8 cellular contexts compared by ENCODE assay signal in the genomic region with DNA sequence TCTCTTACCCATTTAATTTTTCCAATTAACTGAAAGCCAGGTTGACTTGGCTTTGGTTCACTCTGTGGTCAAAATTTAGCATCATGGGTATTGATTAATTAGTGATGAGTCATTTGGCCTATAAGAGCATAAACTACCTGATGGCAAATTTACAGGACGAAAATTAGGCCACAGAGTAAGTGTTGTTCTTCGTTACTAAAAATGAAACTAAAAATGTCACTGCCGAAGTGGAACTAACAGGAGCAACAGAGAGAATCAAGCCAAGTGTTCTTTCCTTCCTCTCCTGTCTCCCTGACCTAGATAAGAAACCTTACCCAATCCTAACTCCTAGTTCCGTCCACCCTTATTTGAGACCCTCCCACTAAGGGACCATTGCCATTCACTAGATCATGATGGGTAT.
A peak's percentile ranks its signal among the peaks of the same experiment; 100 is the strongest.
DNase-seq lines count a peak whose midpoint lies in the region; ATAC-seq and TF ChIP-seq lines count a peak whose summit lies in the region.

No MANE protein-coding gene starts in this region.

- peaks cover 25 to 38% (median 36%) of the 10 kb centered on the region in 3 donors for H3K4me1 Mint-ChIP-seq in CD8-positive, alpha-beta memory T cell
- peaks cover 6% of the 10 kb centered on the region for H3K4me1 Mint-ChIP-seq in activated naive CD8-positive, alpha-beta T cell treated with anti-CD3 and anti-CD28 coated beads, Interleukin-2, amount 10 ng/mL, durations not matched to agents 7 days and 5 days
- H3K4me1 Mint-ChIP-seq in osteocyte (ENCODE audit: unreplicated experiment): no peaks in the 10 kb centered on the region

- H3K9me3 Mint-ChIP-seq in CD8-positive, alpha-beta memory T cell: no peaks in the 10 kb centered on the region
- H3K9me3 Mint-ChIP-seq in activated naive CD8-positive, alpha-beta T cell treated with anti-CD3 and anti-CD28 coated beads, Interleukin-2, amount 10 ng/mL, durations not matched to agents 7 days and 5 days: no peaks in the 10 kb centered on the region
- H3K9me3 Mint-ChIP-seq in osteocyte (ENCODE audit: unreplicated experiment): no peaks in the 10 kb centered on the region

- peaks cover 6% of the 10 kb centered on the region for H3K4me1 ChIP-seq in CD8-positive, alpha-beta memory T cell (ENCODE audit: insufficient read depth, low read length)
- H3K4me1 ChIP-seq in mucosa of stomach (ENCODE audit: control insufficient read depth, insufficient read depth, low read length): no peaks in the 10 kb centered on the region

- no peak overlapping the region for H3K27ac ChIP-seq in CD8-positive, alpha-beta memory T cell (ENCODE audit: low read depth, low read length)

- H3K36me3 Mint-ChIP-seq in CD8-positive, alpha-beta memory T cell: no peaks in the 10 kb centered on the region
- H3K36me3 Mint-ChIP-seq in activated naive CD8-positive, alpha-beta T cell treated with anti-CD3 and anti-CD28 coated beads, Interleukin-2, amount 10 ng/mL, durations not matched to agents 7 days and 5 days: no peaks in the 10 kb centered on the region
- no peaks in the 10 kb centered on the region for H3K36me3 Mint-ChIP-seq in osteocyte (ENCODE audit: unreplicated experiment)

- no peaks in the 10 kb centered on the region for H3K9me3 ChIP-seq in CD8-positive, alpha-beta memory T cell (ENCODE audit: low read length)
- H3K9me3 ChIP-seq in mucosa of stomach (ENCODE audit: control insufficient read depth, low read length): no peaks in the 10 kb centered on the region

- POLR2A ChIA-PET in CD8-positive, alpha-beta memory T cell (lab: Charles Lee): no interaction called here
- POLR2A ChIA-PET in activated naive CD8-positive, alpha-beta T cell treated with anti-CD3 and anti-CD28 coated beads, Interleukin-2, amount 10 ng/mL, durations not matched to agents 7 days and 5 days (lab: Charles Lee): no interaction called here

- no peak for DNase-seq in CD8-positive, alpha-beta memory T cell
- DNase-seq in GM20000 (ENCODE audit: low spot score) (peak; percentile 33), NCI-H1105 (lab: John Stamatoyannopoulos, UW) (no peak), osteocyte (ENCODE audit: extremely low spot score, unreplicated experiment) (no peak)
- no peak for DNase-seq in activated naive CD8-positive, alpha-beta T cell treated with anti-CD3 and anti-CD28 coated beads, Interleukin-2, amount 10 ng/mL, durations not matched to agents 7 days and 5 days
- no peak for DNase-seq in activated CD4-positive, alpha-beta T cell treated with anti-CD3 and anti-CD28 coated beads, Interleukin-2, amount 50 U/mL, for 48 hours

- peak overlapping the region; percentile 6 for H3K9ac ChIP-seq in mucosa of stomach (ENCODE audit: low read length)

- H3K27me3 Mint-ChIP-seq in CD8-positive, alpha-beta memory T cell: peaks cover 0 to 1% of the 10 kb centered on the region in 2 donors
- no peaks in the 10 kb centered on the region for H3K27me3 Mint-ChIP-seq in activated naive CD8-positive, alpha-beta T cell treated with anti-CD3 and anti-CD28 coated beads, Interleukin-2, amount 10 ng/mL, durations not matched to agents 7 days and 5 days
- H3K27me3 Mint-ChIP-seq in osteocyte (ENCODE audit: unreplicated experiment): peaks cover 12% of the 10 kb centered on the region

- peak; percentile 90 for ATAC-seq in HG03558 (IDR thresholded peaks at IDR 0.05; ENCODE audit: extremely low read depth, unreplicated experiment)
- peak; percentile 81 for ATAC-seq in activated naive CD8-positive, alpha-beta T cell treated with anti-CD3 and anti-CD28 coated beads, Interleukin-2, amount 10 ng/mL, durations not matched to agents 7 days and 5 days (ENCODE audit: low read depth)

- H3K4me3 ChIP-seq in CD8-positive, alpha-beta memory T cell (ENCODE audit: low read length): peak overlapping the region; percentile 19
- no peak overlapping the region for H3K4me3 ChIP-seq in mucosa of stomach (ENCODE audit: low read length)

- no peaks in the 10 kb centered on the region for H3K36me3 ChIP-seq in CD8-positive, alpha-beta memory T cell (ENCODE audit: insufficient read depth, low read length)
- no peaks in the 10 kb centered on the region for H3K36me3 ChIP-seq in mucosa of stomach (ENCODE audit: control insufficient read depth, insufficient read depth, low read length)

- H3K4me3 Mint-ChIP-seq in CD8-positive, alpha-beta memory T cell: peak overlapping the region; percentile 70 to 87 (median 84)
- H3K4me3 Mint-ChIP-seq in activated naive CD8-positive, alpha-beta T cell treated with anti-CD3 and anti-CD28 coated beads, Interleukin-2, amount 10 ng/mL, durations not matched to agents 7 days and 5 days: peak overlapping the region; percentile 80
- no peak overlapping the region for H3K4me3 Mint-ChIP-seq in osteocyte (ENCODE audit: unreplicated experiment)

- TF ChIP-seq CTCF in GM20000 (IDR thresholded peaks at IDR 0.05; ENCODE audit: extremely low read depth, missing control alignments) (no peak), osteocyte (IDR thresholded peaks at IDR 0.05) (no peak)

- CTCF ChIA-PET in CD8-positive, alpha-beta memory T cell (lab: Charles Lee): no interaction called here

- H3K27me3 ChIP-seq in CD8-positive, alpha-beta memory T cell (ENCODE audit: insufficient read depth, low read length, poor library complexity, severe bottlenecking): no peaks in the 10 kb centered on the region
- H3K27me3 ChIP-seq in mucosa of stomach (ENCODE audit: control insufficient read depth, insufficient read depth, low read length): no peaks in the 10 kb centered on the region

- peak overlapping the region; percentile 28 to 92 (median 64) for H3K27ac Mint-ChIP-seq in CD8-positive, alpha-beta memory T cell
- peak overlapping the region; percentile 63 for H3K27ac Mint-ChIP-seq in activated naive CD8-positive, alpha-beta T cell treated with anti-CD3 and anti-CD28 coated beads, Interleukin-2, amount 10 ng/mL, durations not matched to agents 7 days and 5 days
- H3K27ac Mint-ChIP-seq in osteocyte (ENCODE audit: unreplicated experiment): no peak overlapping the region
